Comparison of ENCODE assay signal across 1 cellular context in the genomic region with DNA sequence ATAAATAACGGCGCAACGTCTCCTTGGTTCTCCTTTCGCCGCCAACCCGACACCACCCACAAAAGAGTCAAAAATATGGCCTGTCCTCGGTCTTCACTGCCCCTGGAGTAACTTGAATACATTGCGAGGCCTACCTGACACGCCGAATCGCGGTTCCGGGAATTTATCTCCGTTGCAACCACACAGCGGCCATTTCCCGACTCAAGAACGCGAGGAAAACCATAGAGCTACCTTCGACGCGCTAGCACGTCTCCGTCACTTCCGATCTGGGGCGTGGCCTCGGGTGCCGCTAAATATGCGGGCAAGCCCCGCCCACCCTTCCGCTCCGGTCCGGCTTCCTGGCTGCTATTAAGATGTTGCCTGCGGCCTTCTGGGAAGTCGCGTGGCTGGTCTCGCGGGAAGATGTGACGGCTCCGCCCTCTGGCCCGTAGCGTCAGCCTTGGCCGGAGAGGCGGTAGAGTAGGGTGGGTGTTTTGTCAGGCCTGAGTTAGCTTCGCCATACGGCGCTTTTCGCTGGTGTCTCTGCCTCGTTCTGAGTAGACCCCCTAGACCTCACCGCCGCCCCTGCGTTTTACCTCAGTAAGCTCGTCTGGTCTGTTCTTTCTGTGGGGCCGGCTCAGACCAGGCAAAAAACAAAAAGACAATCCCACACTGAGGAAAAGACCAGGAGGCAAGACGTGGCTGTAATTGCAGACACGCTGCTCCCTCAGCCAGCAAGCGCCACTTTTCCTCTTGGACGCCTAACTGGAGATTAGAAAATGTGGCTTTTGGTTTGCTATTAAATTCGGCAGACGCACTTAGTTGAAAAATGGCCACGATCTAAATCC.
TF ChIP-seq lines count a peak whose summit lies in the region.

A gene with protein sequence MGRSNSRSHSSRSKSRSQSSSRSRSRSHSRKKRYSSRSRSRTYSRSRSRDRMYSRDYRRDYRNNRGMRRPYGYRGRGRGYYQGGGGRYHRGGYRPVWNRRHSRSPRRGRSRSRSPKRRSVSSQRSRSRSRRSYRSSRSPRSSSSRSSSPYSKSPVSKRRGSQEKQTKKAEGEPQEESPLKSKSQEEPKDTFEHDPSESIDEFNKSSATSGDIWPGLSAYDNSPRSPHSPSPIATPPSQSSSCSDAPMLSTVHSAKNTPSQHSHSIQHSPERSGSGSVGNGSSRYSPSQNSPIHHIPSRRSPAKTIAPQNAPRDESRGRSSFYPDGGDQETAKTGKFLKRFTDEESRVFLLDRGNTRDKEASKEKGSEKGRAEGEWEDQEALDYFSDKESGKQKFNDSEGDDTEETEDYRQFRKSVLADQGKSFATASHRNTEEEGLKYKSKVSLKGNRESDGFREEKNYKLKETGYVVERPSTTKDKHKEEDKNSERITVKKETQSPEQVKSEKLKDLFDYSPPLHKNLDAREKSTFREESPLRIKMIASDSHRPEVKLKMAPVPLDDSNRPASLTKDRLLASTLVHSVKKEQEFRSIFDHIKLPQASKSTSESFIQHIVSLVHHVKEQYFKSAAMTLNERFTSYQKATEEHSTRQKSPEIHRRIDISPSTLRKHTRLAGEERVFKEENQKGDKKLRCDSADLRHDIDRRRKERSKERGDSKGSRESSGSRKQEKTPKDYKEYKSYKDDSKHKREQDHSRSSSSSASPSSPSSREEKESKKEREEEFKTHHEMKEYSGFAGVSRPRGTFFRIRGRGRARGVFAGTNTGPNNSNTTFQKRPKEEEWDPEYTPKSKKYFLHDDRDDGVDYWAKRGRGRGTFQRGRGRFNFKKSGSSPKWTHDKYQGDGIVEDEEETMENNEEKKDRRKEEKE (minus strand): TSS at position 268 of the 827 bp plus-strand sequence. CDS start 9,980 bp downstream, outside the sequence.

TF ChIP-seq in K562, 482 proteins besides CTCF, POLR2A, EP300 and RAD21 (continued from another document and continues in another):
- TF ChIP-seq, protein P1, sequence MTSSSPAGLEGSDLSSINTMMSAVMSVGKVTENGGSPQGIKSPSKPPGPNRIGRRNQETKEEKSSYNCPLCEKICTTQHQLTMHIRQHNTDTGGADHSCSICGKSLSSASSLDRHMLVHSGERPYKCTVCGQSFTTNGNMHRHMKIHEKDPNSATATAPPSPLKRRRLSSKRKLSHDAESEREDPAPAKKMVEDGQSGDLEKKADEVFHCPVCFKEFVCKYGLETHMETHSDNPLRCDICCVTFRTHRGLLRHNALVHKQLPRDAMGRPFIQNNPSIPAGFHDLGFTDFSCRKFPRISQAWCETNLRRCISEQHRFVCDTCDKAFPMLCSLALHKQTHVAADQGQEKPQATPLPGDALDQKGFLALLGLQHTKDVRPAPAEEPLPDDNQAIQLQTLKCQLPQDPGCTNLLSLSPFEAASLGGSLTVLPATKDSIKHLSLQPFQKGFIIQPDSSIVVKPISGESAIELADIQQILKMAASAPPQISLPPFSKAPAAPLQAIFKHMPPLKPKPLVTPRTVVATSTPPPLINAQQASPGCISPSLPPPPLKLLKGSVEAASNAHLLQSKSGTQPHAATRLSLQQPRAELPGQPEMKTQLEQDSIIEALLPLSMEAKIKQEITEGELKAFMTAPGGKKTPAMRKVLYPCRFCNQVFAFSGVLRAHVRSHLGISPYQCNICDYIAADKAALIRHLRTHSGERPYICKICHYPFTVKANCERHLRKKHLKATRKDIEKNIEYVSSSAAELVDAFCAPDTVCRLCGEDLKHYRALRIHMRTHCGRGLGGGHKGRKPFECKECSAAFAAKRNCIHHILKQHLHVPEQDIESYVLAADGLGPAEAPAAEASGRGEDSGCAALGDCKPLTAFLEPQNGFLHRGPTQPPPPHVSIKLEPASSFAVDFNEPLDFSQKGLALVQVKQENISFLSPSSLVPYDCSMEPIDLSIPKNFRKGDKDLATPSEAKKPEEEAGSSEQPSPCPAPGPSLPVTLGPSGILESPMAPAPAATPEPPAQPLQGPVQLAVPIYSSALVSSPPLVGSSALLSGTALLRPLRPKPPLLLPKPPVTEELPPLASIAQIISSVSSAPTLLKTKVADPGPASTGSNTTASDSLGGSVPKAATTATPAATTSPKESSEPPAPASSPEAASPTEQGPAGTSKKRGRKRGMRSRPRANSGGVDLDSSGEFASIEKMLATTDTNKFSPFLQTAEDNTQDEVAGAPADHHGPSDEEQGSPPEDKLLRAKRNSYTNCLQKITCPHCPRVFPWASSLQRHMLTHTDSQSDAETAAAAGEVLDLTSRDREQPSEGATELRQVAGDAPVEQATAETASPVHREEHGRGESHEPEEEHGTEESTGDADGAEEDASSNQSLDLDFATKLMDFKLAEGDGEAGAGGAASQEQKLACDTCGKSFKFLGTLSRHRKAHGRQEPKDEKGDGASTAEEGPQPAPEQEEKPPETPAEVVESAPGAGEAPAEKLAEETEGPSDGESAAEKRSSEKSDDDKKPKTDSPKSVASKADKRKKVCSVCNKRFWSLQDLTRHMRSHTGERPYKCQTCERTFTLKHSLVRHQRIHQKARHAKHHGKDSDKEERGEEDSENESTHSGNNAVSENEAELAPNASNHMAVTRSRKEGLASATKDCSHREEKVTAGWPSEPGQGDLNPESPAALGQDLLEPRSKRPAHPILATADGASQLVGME (CRISPR knock-in tag; IDR thresholded peaks at IDR 0.05), result peak; percentile 72
- TF ChIP-seq, protein P2, sequence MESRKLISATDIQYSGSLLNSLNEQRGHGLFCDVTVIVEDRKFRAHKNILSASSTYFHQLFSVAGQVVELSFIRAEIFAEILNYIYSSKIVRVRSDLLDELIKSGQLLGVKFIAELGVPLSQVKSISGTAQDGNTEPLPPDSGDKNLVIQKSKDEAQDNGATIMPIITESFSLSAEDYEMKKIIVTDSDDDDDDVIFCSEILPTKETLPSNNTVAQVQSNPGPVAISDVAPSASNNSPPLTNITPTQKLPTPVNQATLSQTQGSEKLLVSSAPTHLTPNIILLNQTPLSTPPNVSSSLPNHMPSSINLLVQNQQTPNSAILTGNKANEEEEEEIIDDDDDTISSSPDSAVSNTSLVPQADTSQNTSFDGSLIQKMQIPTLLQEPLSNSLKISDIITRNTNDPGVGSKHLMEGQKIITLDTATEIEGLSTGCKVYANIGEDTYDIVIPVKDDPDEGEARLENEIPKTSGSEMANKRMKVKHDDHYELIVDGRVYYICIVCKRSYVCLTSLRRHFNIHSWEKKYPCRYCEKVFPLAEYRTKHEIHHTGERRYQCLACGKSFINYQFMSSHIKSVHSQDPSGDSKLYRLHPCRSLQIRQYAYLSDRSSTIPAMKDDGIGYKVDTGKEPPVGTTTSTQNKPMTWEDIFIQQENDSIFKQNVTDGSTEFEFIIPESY (CRISPR knock-in tag; IDR thresholded peaks at IDR 0.05), result no peak; the same call in 1 of the 2 replicates
- TF ChIP-seq SOX6 (IDR thresholded peaks at IDR 0.05), result no peak
- no peak for TF ChIP-seq HDGF (IDR thresholded peaks at IDR 0.05)
- TF ChIP-seq LARP7 (IDR thresholded peaks at IDR 0.05), result peak; percentile 94
- 0 out of 2 replicates have a peak, but pooled peaks have one; percentile 80 for TF ChIP-seq HEY1 (CRISPR knock-in tag; IDR thresholded peaks at IDR 0.05; ENCODE audit: borderline replicate concordance)
- no peak; the same call in 1 of the 2 replicates for TF ChIP-seq SREBF1 (IDR thresholded peaks at IDR 0.05; ENCODE audit: borderline replicate concordance, low read depth, low read length)
- TF ChIP-seq STAT5B (CRISPR knock-in tag; IDR thresholded peaks at IDR 0.05), result no peak
- TF ChIP-seq, protein P3, sequence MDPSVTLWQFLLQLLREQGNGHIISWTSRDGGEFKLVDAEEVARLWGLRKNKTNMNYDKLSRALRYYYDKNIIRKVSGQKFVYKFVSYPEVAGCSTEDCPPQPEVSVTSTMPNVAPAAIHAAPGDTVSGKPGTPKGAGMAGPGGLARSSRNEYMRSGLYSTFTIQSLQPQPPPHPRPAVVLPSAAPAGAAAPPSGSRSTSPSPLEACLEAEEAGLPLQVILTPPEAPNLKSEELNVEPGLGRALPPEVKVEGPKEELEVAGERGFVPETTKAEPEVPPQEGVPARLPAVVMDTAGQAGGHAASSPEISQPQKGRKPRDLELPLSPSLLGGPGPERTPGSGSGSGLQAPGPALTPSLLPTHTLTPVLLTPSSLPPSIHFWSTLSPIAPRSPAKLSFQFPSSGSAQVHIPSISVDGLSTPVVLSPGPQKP (CRISPR knock-in tag; IDR thresholded peaks at IDR 0.05), result no peak
- TF ChIP-seq RBM14 (IDR thresholded peaks at IDR 0.05; ENCODE audit: borderline replicate concordance, insufficient read depth, low read depth, low read length), result no peak
- TF ChIP-seq FOXP1 (CRISPR knock-in tag; IDR thresholded peaks at IDR 0.05), result peak; percentile 93
- TF ChIP-seq FOXM1 (IDR thresholded peaks at IDR 0.05; ENCODE audit: low read depth), result no peak; the same call in 1 of the 2 replicates
- peak; percentile 90; the same call in 1 of the 2 replicates for TF ChIP-seq FOXM1 (CRISPR knock-in tag; IDR thresholded peaks at IDR 0.05; ENCODE audit: low read depth)
- TF ChIP-seq NCOA1 (IDR thresholded peaks at IDR 0.05; ENCODE audit: low read depth), result no peak
- TF ChIP-seq SMARCA5 (IDR thresholded peaks at IDR 0.05), result no peak
- TF ChIP-seq, protein P4, sequence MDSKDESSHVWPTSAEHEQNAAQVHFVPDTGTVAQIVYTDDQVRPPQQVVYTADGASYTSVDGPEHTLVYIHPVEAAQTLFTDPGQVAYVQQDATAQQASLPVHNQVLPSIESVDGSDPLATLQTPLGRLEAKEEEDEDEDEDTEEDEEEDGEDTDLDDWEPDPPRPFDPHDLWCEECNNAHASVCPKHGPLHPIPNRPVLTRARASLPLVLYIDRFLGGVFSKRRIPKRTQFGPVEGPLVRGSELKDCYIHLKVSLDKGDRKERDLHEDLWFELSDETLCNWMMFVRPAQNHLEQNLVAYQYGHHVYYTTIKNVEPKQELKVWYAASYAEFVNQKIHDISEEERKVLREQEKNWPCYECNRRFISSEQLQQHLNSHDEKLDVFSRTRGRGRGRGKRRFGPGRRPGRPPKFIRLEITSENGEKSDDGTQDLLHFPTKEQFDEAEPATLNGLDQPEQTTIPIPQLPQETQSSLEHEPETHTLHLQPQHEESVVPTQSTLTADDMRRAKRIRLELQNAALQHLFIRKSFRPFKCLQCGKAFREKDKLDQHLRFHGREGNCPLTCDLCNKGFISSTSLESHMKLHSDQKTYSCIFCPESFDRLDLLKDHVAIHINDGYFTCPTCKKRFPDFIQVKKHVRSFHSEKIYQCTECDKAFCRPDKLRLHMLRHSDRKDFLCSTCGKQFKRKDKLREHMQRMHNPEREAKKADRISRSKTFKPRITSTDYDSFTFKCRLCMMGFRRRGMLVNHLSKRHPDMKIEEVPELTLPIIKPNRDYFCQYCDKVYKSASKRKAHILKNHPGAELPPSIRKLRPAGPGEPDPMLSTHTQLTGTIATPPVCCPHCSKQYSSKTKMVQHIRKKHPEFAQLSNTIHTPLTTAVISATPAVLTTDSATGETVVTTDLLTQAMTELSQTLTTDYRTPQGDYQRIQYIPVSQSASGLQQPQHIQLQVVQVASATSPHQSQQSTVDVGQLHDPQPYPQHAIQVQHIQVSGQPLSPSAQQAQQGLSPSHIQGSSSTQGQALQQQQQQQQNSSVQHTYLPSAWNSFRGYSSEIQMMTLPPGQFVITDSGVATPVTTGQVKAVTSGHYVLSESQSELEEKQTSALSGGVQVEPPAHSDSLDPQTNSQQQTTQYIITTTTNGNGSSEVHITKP (IDR thresholded peaks at IDR 0.05; ENCODE audit: partially characterized antibody), result no peak
- peak; percentile 61 to 96; a peak in 3 of 4 replicates for TF ChIP-seq TEAD1 (CRISPR knock-in tag; IDR thresholded peaks at IDR 0.05)
- TF ChIP-seq SP1 (CRISPR knock-in tag; IDR thresholded peaks at IDR 0.05), result peak; percentile 98
- TF ChIP-seq ZNF217 (CRISPR knock-in tag; IDR thresholded peaks at IDR 0.05), result no peak
- no peak for TF ChIP-seq ZKSCAN1 (IDR thresholded peaks at IDR 0.05; ENCODE audit: low read depth, low read length)
- TF ChIP-seq, protein P5, sequence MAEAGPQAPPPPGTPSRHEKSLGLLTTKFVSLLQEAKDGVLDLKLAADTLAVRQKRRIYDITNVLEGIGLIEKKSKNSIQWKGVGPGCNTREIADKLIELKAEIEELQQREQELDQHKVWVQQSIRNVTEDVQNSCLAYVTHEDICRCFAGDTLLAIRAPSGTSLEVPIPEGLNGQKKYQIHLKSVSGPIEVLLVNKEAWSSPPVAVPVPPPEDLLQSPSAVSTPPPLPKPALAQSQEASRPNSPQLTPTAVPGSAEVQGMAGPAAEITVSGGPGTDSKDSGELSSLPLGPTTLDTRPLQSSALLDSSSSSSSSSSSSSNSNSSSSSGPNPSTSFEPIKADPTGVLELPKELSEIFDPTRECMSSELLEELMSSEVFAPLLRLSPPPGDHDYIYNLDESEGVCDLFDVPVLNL (CRISPR knock-in tag; IDR thresholded peaks at IDR 0.05; ENCODE audit: low read depth), result no peak; the same call in 1 of the 2 replicates
- no peak for TF ChIP-seq ZNF75A (CRISPR knock-in tag; IDR thresholded peaks at IDR 0.05)
- TF ChIP-seq KAT2B (IDR thresholded peaks at IDR 0.05; ENCODE audit: low read depth, low read length), result no peak
- TF ChIP-seq, protein P6, sequence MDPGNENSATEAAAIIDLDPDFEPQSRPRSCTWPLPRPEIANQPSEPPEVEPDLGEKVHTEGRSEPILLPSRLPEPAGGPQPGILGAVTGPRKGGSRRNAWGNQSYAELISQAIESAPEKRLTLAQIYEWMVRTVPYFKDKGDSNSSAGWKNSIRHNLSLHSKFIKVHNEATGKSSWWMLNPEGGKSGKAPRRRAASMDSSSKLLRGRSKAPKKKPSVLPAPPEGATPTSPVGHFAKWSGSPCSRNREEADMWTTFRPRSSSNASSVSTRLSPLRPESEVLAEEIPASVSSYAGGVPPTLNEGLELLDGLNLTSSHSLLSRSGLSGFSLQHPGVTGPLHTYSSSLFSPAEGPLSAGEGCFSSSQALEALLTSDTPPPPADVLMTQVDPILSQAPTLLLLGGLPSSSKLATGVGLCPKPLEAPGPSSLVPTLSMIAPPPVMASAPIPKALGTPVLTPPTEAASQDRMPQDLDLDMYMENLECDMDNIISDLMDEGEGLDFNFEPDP (CRISPR knock-in tag; IDR thresholded peaks at IDR 0.05), result no peak
- no peak for TF ChIP-seq MAFK (IDR thresholded peaks at IDR 0.05; ENCODE audit: low read length)
- no peak for TF ChIP-seq U2AF2 (optimal IDR thresholded peaks at IDR 0.05; ENCODE audit: low read depth, low read length)
- no peak for TF ChIP-seq HNRNPK (IDR thresholded peaks at IDR 0.05; ENCODE audit: low read depth, low read length, poor library complexity, severe bottlenecking)
- peak; percentile 82 for TF ChIP-seq ZSCAN32 (CRISPR knock-in tag; IDR thresholded peaks at IDR 0.05)
- peak; percentile 98 for TF ChIP-seq TAF7 (tag; IDR thresholded peaks at IDR 0.05)
- TF ChIP-seq NFXL1 (CRISPR knock-in tag; IDR thresholded peaks at IDR 0.05), result peak; percentile 68; the same call in 1 of the 2 replicates
- TF ChIP-seq, protein P7, sequence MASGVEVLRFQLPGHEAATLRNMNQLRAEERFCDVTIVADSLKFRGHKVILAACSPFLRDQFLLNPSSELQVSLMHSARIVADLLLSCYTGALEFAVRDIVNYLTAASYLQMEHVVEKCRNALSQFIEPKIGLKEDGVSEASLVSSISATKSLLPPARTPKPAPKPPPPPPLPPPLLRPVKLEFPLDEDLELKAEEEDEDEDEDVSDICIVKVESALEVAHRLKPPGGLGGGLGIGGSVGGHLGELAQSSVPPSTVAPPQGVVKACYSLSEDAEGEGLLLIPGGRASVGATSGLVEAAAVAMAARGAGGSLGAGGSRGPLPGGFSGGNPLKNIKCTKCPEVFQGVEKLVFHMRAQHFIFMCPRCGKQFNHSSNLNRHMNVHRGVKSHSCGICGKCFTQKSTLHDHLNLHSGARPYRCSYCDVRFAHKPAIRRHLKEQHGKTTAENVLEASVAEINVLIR (CRISPR knock-in tag; IDR thresholded peaks at IDR 0.05), result peak; percentile 77
- no peak for TF ChIP-seq TRIM28 (IDR thresholded peaks at IDR 0.05)
- no peak for TF ChIP-seq SAFB (IDR thresholded peaks at IDR 0.05; ENCODE audit: borderline replicate concordance, low read depth, low read length)
- 0 out of 2 replicates have a peak, but pooled peaks have one; percentile 21 for TF ChIP-seq CBFA2T3 (IDR thresholded peaks at IDR 0.05)
- TF ChIP-seq WHSC1 (IDR thresholded peaks at IDR 0.05; ENCODE audit: low read length), result no peak
- no peak for TF ChIP-seq TRIM24 (IDR thresholded peaks at IDR 0.05)
- TF ChIP-seq BHLHE40 (IDR thresholded peaks at IDR 0.05; ENCODE audit: low read length), result no peak; the same call in 1 of the 2 replicates
- no peak for TF ChIP-seq CBFB (CRISPR knock-in tag; IDR thresholded peaks at IDR 0.05)
